In genomic region chr2:236712961-236713673, GRCh38 we compare ENCODE assay signal across 15 cellular contexts.
A peak's percentile ranks its signal among the peaks of the same experiment; 100 is the strongest.
DNase-seq lines count a peak whose midpoint lies in the region; ATAC-seq and TF ChIP-seq lines count a peak whose summit lies in the region.
"Had no signal": no experiment of that assay in that cellular context is flagged by ENCODE, and none has a peak within 500 bp of the region (broad histone marks: within the 10 kb centered on the region; RNA-seq: fewer than 3 reads in every experiment).

No MANE protein-coding gene starts in this region.

- peaks cover 62% of the 10 kb centered on the region for H3K4me1 Mint-ChIP-seq in dendritic cell treated with granulocyte-macrophage colony-stimulating factor and Interleukin-4, amounts not matched to agents 40 ng/mL and 50 ng/mL, for 4 days (ENCODE audit: low read depth)
- H3K4me1 Mint-ChIP-seq in nephron progenitor cell, result peaks cover 63% of the 10 kb centered on the region
- H3K4me1 Mint-ChIP-seq in type B pancreatic cell (ENCODE audit: unreplicated experiment), result peaks cover 46% of the 10 kb centered on the region
- H3K4me1 Mint-ChIP-seq: CD8-positive, alpha-beta memory T cell; IgD-negative memory B cell had no signal

- H3K4me3 Mint-ChIP-seq in dendritic cell treated with granulocyte-macrophage colony-stimulating factor and Interleukin-4, amounts not matched to agents 40 ng/mL and 50 ng/mL, for 4 days, result no peak overlapping the region
- H3K4me3 Mint-ChIP-seq in nephron progenitor cell (peak overlapping the region; percentile 23), type B pancreatic cell (peak overlapping the region; percentile 33)
- H3K4me3 Mint-ChIP-seq: CD8-positive, alpha-beta memory T cell; H9; IgD-negative memory B cell had no signal

- peak overlapping the region; percentile 73 for H3K27ac Mint-ChIP-seq in dendritic cell treated with granulocyte-macrophage colony-stimulating factor and Interleukin-4, amounts not matched to agents 40 ng/mL and 50 ng/mL, for 4 days
- H3K27ac Mint-ChIP-seq in nephron progenitor cell (peak overlapping the region; percentile 89), type B pancreatic cell (peak overlapping the region; percentile 80)
- H3K27ac Mint-ChIP-seq: IgD-negative memory B cell had no signal

- peaks cover 24% of the 10 kb centered on the region for H3K27me3 Mint-ChIP-seq in dendritic cell treated with granulocyte-macrophage colony-stimulating factor and Interleukin-4, amounts not matched to agents 40 ng/mL and 50 ng/mL, for 4 days
- peaks cover 33% of the 10 kb centered on the region for H3K27me3 Mint-ChIP-seq in nephron progenitor cell (ENCODE audit: low read depth, poor library complexity)
- peaks cover 9% of the 10 kb centered on the region for H3K27me3 Mint-ChIP-seq in type B pancreatic cell

- H3K9me3 Mint-ChIP-seq in dendritic cell treated with granulocyte-macrophage colony-stimulating factor and Interleukin-4, amounts not matched to agents 40 ng/mL and 50 ng/mL, for 4 days, result no peaks in the 10 kb centered on the region
- H3K9me3 Mint-ChIP-seq in nephron progenitor cell (no peaks in the 10 kb centered on the region), type B pancreatic cell (no peaks in the 10 kb centered on the region)
- H3K9me3 Mint-ChIP-seq: CD8-positive, alpha-beta memory T cell; H9; IgD-negative memory B cell had no signal

- TF ChIP-seq CTCF in nephron progenitor cell (IDR thresholded peaks at IDR 0.05) (no peak), type B pancreatic cell (conservative IDR thresholded peaks at IDR 0.05) (no peak)

- H3K36me3 Mint-ChIP-seq in dendritic cell treated with granulocyte-macrophage colony-stimulating factor and Interleukin-4, amounts not matched to agents 40 ng/mL and 50 ng/mL, for 4 days (ENCODE audit: low read depth), result no peaks in the 10 kb centered on the region
- no peaks in the 10 kb centered on the region for H3K36me3 Mint-ChIP-seq in nephron progenitor cell (ENCODE audit: low read depth)
- no peaks in the 10 kb centered on the region for H3K36me3 Mint-ChIP-seq in type B pancreatic cell
- H3K36me3 Mint-ChIP-seq: CD8-positive, alpha-beta memory T cell; IgD-negative memory B cell had no signal

- ATAC-seq in GM21717 (IDR thresholded peaks at IDR 0.05; ENCODE audit: unreplicated experiment), result no peak

- intact Hi-C loops in dendritic cell treated with granulocyte-macrophage colony-stimulating factor and Interleukin-4, amounts not matched to agents 40 ng/mL and 50 ng/mL, for 4 days (cut with micrococcal nuclease), result loop anchor here (10.0 kb wide), 1 partner anchor 162 kb away; no protein-coding TSS in a partner anchor

- DNase-seq in HuH-7 (ENCODE audit: low spot score), result peak; percentile 53
- peak; percentile 63 for DNase-seq in nephron progenitor cell
- DNase-seq in type B pancreatic cell (ENCODE audit: extremely low spot score, unreplicated experiment), result no peak
- no peak for DNase-seq in AG08395 (ENCODE audit: low spot score)
- DNase-seq in activated T-cell treated with anti-CD3 and anti-CD28 coated beads for 4 hours, result no peak
- DNase-seq: CD8-positive, alpha-beta memory T cell; DMS153; H9; NCI-H1436; NCI-H2029 treated with DMSO at 0.1 percent for 48 hours; NCI-H524; SHP77 treated with DMSO at 0.1 percent for 48 hours had no signal

Comparison
In these comparisons a context has a peak if more than half of its experiments do, and no peak if none do; other contexts are left out.
1. DNase-seq: peak in HuH-7 (single experiment) and nephron progenitor cell (single experiment); none in type B pancreatic cell (single experiment), AG08395 (single experiment) and activated T-cell treated with anti-CD3 and anti-CD28 coated beads for 4 hours (single experiment).
2. Peak in every context shown above with its lines, with median percentiles within 50 percentile points of each other: H3K27ac Mint-ChIP-seq.